ENCODE assay signal across 9 cellular contexts in genomic region chr17:15954222-15954621, GRCh38. TPM values are rescaled to one million over a fixed set of nuclear protein-coding genes. Genes with fewer than 3 reads are reported as not detected.
DNase-seq lines count a peak whose midpoint lies in the region; ATAC-seq, FAIRE-seq and TF ChIP-seq lines count a peak whose summit lies in the region.
"Had no signal": no experiment of that assay in that cellular context is flagged by ENCODE, and none has a peak within 500 bp of the region (broad histone marks: within the 10 kb centered on the region; RNA-seq: fewer than 3 reads in every experiment).

No MANE protein-coding gene starts in this region.

- TF ChIP-seq POLR2A in GM12891 (IDR thresholded peaks at IDR 0.05; ENCODE audit: low read depth, low read length): no peak

- no peak overlapping the region for H3K4me3 ChIP-seq in PC-3 (ENCODE audit: low read length)

- H3K36me3 ChIP-seq in PC-3 (ENCODE audit: low read depth, low read length): peaks cover 16% of the 10 kb centered on the region

- H3K4me1 ChIP-seq in PC-3 (ENCODE audit: insufficient read depth, low read length): peaks cover 63% of the 10 kb centered on the region

- peak overlapping the region; percentile 45 for H3K9ac ChIP-seq in PC-3 (ENCODE audit: low read length)

- no peaks in the 10 kb centered on the region for H4K20me1 ChIP-seq in PC-3 (ENCODE audit: low read length)

- CTCF ChIA-PET in PC-3 (lab: Charles Lee): interaction anchor here (0.5 to 1.1 kb wide), 2 partner anchors 9 to 45 kb away, joined by 3 to 5 read pairs; partner anchors contain the start of gene ADORA2B

- intact Hi-C loops in PC-3 (cut with micrococcal nuclease): no loop called here
- intact Hi-C loops in posterior vena cava (cut with DNase I): no loop called here

- H3K27me3 ChIP-seq in PC-3 (ENCODE audit: low read length): no peaks in the 10 kb centered on the region

- H3K9me2 ChIP-seq in PC-3 (replicated peaks; ENCODE audit: low read length): no peaks in the 10 kb centered on the region

- H2AFZ ChIP-seq in PC-3 (ENCODE audit: low read length): no peak overlapping the region

- H3K79me2 ChIP-seq in PC-3 (ENCODE audit: low read length): peaks cover 93% of the 10 kb centered on the region

- peak; percentile 67 for ATAC-seq in PC-3
- ATAC-seq: stimulated activated naive CD8-positive, alpha-beta T cell treated with anti-CD3 and anti-CD28 coated beads, Interleukin-15, Interleukin-2, amounts not matched to agents 100 U/mL and 50 U/mL, for 24 hours had no signal

- no TSS peak for BruUV-seq in PC-3 (replicated peaks; lab: Mats Ljungman, UMichigan)

- no peaks in the 10 kb centered on the region for H3K9me3 ChIP-seq in PC-3 (ENCODE audit: low read length)

- POLR2A ChIA-PET in PC-3 (lab: Charles Lee; ENCODE audit: unreplicated experiment): interaction anchor here (0.6 kb wide), 1 partner anchor 485 kb away, joined by 4 read pairs; no protein-coding TSS in a partner anchor

- H3K27ac ChIP-seq in PC-3 (ENCODE audit: low read length) (peak overlapping the region; percentile 85), epithelial cell of prostate (peak overlapping the region; percentile 35)

- DNase-seq in ELR (ENCODE audit: low read depth) (peak; percentile 99), PC-3 (peak; percentile 99), epithelial cell of prostate (ENCODE audit: low read depth, low spot score) (peak; percentile 69), posterior vena cava (ENCODE audit: low spot score) (peak; percentile 25), GF-D8 (lab: John Stamatoyannopoulos, UW) (no peak), NCI-H1436 treated with DMSO at 0.1 percent for 48 hours (lab: John Stamatoyannopoulos, UW) (no peak), NCI-H69 (lab: John Stamatoyannopoulos, UW) (no peak), GM12891 (ENCODE audit: insufficient read length, low spot score) (no peak)
- DNase-seq: stimulated activated naive CD8-positive, alpha-beta T cell treated with anti-CD3 and anti-CD28 coated beads, Interleukin-15, Interleukin-2, amounts not matched to agents 100 U/mL and 50 U/mL, for 24 hours had no signal

- peak overlapping the region; percentile 34 for H3K4me2 ChIP-seq in PC-3 (ENCODE audit: low read length)

- TF ChIP-seq CTCF in PC-3 (conservative IDR thresholded peaks at IDR 0.05; ENCODE audit: low read depth, low read length): 0 out of 2 replicates have a peak, but pooled peaks have one; percentile 7

- no peak for FAIRE-seq in GM12891 (lab: Jason Lieb, UNC)

- H3F3A ChIP-seq in PC-3 (ENCODE audit: low read length, unreplicated experiment): peaks cover 18% of the 10 kb centered on the region

TF ChIP-seq in GM12891, 5 proteins besides CTCF, POLR2A, EP300 and RAD21:
- TF ChIP-seq TAF1 (IDR thresholded peaks at IDR 0.05; ENCODE audit: low read depth, low read length): no peak
- TF ChIP-seq SPI1 (IDR thresholded peaks at IDR 0.05; ENCODE audit: low read depth, low read length): no peak
- no peak for TF ChIP-seq POU2F2 (IDR thresholded peaks at IDR 0.05; ENCODE audit: low read depth, low read length)
- no peak for TF ChIP-seq PAX5 (IDR thresholded peaks at IDR 0.05; ENCODE audit: insufficient read depth, low read length, severe bottlenecking)
- TF ChIP-seq POLR2AphosphoS5 (IDR thresholded peaks at IDR 0.05; ENCODE audit: low read depth, low read length): no peak

RNA-seq across cellular contexts. Expression of gene ADORA2B, which starts 9.3 kb away (rescaled TPM):
- total RNA-seq in PC-3 (2014; rRNA removed) (118 and 130 TPM in 2 replicates), posterior vena cava (under 1 TPM; 0.74 to 0.86 TPM)
- 0.50 TPM for polyA plus RNA-seq in GM12891 (2012; ENCODE audit: low read depth, missing spikeins)

RNA-seq across cellular contexts. Expression of gene ZSWIM7, which starts 45.3 kb away (rescaled TPM):
- total RNA-seq in PC-3 (2014; rRNA removed) (96.1 and 97.6 TPM in 2 replicates), posterior vena cava (10 to 100 TPM; 11.9 to 16.5 TPM)
- polyA plus RNA-seq in GM12891 (2012; ENCODE audit: low read depth, missing spikeins): 10.2 TPM

RNA-seq across cellular contexts. Expression of gene TTC19, which starts 45.4 kb away (rescaled TPM):
- total RNA-seq in PC-3 (2014; rRNA removed) (187 and 436 TPM in 2 replicates), posterior vena cava (10 to 100 TPM; 18.4 to 18.6 TPM)
- 16.2 TPM for polyA plus RNA-seq in GM12891 (2012; ENCODE audit: low read depth, missing spikeins)

Comparison
In these comparisons a context has a peak if more than half of its experiments do, and no peak if none do; other contexts are left out.
1. DNase-seq: peak in ELR (single experiment), PC-3 (single experiment), epithelial cell of prostate (single experiment) and posterior vena cava (single experiment); none in GF-D8 (single experiment), NCI-H1436 treated with DMSO at 0.1 percent for 48 hours (single experiment), NCI-H69 (single experiment) and GM12891 (single experiment).
2. RNA of gene ADORA2B, which starts 9.3 kb away (total RNA-seq): 118 to 130 TPM in PC-3; 0.74 to 0.86 TPM in posterior vena cava; every median in the first group is over 10 times any median in the second.